In genomic region chr6:32085759-32086458, GRCh38 we compare ENCODE assay signal across 14 cellular contexts. TPM values are rescaled to one million over a fixed set of nuclear protein-coding genes. Genes with fewer than 3 reads are reported as not detected.
A peak's percentile ranks its signal among the peaks of the same experiment; 100 is the strongest.
DNase-seq lines count a peak whose midpoint lies in the region; ATAC-seq, FAIRE-seq and TF ChIP-seq lines count a peak whose summit lies in the region.
"Had no signal": no experiment of that assay in that cellular context is flagged by ENCODE, and none has a peak within 500 bp of the region (broad histone marks: within the 10 kb centered on the region; RNA-seq: fewer than 3 reads in every experiment).

No MANE protein-coding gene starts in this region.

- no peaks in the 10 kb centered on the region for H3K36me3 ChIP-seq in GM06990 (ENCODE audit: control insufficient read depth, insufficient read depth, low read length)
- no peaks in the 10 kb centered on the region for H3K36me3 ChIP-seq in esophagus squamous epithelium
- no peaks in the 10 kb centered on the region for H3K36me3 ChIP-seq in small intestine (ENCODE audit: control insufficient read depth in 2 of 2, insufficient read depth in 2 of 2, low read length in 2 of 2)
- H3K36me3 ChIP-seq: transverse colon had no signal

- H3K27me3 ChIP-seq in GM06990 (replicated peaks; ENCODE audit: control insufficient read depth, insufficient read depth, low read length) = peaks cover 4% of the 10 kb centered on the region
- H3K27me3 ChIP-seq in esophagus squamous epithelium = peaks cover 0 to 37% (median 0%) of the 10 kb centered on the region in 4 donors
- no peaks in the 10 kb centered on the region for H3K27me3 ChIP-seq in small intestine (ENCODE audit: control insufficient read depth in 2 of 2, insufficient read depth in 2 of 2, low read length in 2 of 2)

- ATAC-seq in GM21381 (IDR thresholded peaks at IDR 0.05; ENCODE audit: unreplicated experiment) = no peak

- DNase-seq in GM06990 (ENCODE audit: extremely low read depth, insufficient read length) (no peak), NB4 (ENCODE audit: low read depth) (peak; percentile 40), esophagus squamous epithelium (lab: John Stamatoyannopoulos, UW) (no peak), small intestine (peak; percentile 77), GM10266 (ENCODE audit: extremely low spot score) (no peak), nucleus accumbens (lab: John Stamatoyannopoulos, UW) (no peak), Ammon's horn (ENCODE audit: low spot score) (no peak)
- DNase-seq: AML-193, NCI-H446 treated with DMSO at 0.1 percent for 48 hours, T-helper 9 cell, transverse colon had no signal

- no peak overlapping the region for H3K4me3 ChIP-seq in GM06990 (replicated peaks; ENCODE audit: low read depth, low read length)
- no peak overlapping the region for H3K4me3 ChIP-seq in NB4 (ENCODE audit: low read depth, low read length)
- no peak overlapping the region for H3K4me3 ChIP-seq in esophagus squamous epithelium
- H3K4me3 ChIP-seq in small intestine (ENCODE audit: low read depth in 1 of 2, low read length in 2 of 2) = no peak overlapping the region
- H3K4me3 ChIP-seq: lung, transverse colon had no signal

- no peak for FAIRE-seq in small intestine (lab: Jason Lieb, UNC)

- H3K4me1 ChIP-seq in esophagus squamous epithelium = peaks cover 15 to 60% (median 31%) of the 10 kb centered on the region in 3 donors
- peaks cover 2 to 3% of the 10 kb centered on the region in 2 donors for H3K4me1 ChIP-seq in small intestine (ENCODE audit: control insufficient read depth in 2 of 2, insufficient read depth in 1 of 2, low read depth in 1 of 2, low read length in 1 of 2)

- no peak for TF ChIP-seq POLR2A in NB4 (IDR thresholded peaks at IDR 0.05; ENCODE audit: extremely low read depth, insufficient read length)
- TF ChIP-seq POLR2A in esophagus squamous epithelium (IDR thresholded peaks at IDR 0.05) = no peak

- H3K27ac ChIP-seq in esophagus squamous epithelium = peak overlapping the region in 3 of 4 donors; percentile 80 to 92 (median 83)
- H3K27ac ChIP-seq in small intestine (ENCODE audit: low read depth in 1 of 2, low read length in 1 of 2) = peak overlapping the region in 1 of 2 donors; percentile 2

- TF ChIP-seq CTCF in GM06990 (IDR thresholded peaks at IDR 0.05; ENCODE audit: insufficient read depth, low read length, poor library complexity, severe bottlenecking) (peak; percentile 16), NB4 (IDR thresholded peaks at IDR 0.05; ENCODE audit: low read depth, low read length) (peak; percentile 26), esophagus squamous epithelium (IDR thresholded peaks at IDR 0.05) (no peak), GM10266 (IDR thresholded peaks at IDR 0.05; ENCODE audit: control insufficient read depth, insufficient read depth, low read depth, missing control alignments) (no peak)

- H3K9me3 ChIP-seq in esophagus squamous epithelium (no peaks in the 10 kb centered on the region), small intestine (ENCODE audit: control insufficient read depth, low read depth) (no peaks in the 10 kb centered on the region)
- H3K9me3 ChIP-seq: transverse colon had no signal

- intact Hi-C loops in esophagus squamous epithelium (cut with DNase I) = no loop called here

- WGBS in esophagus squamous epithelium, 2 donors = 74 to 95% methylated on average over 5 to 8 of the region's 17 CpGs
- WGBS in small intestine, 3 donors = 75 to 79% (median 78%) methylated on average over 17 of the region's 17 CpGs

RNA-seq across cellular contexts. Expression of gene TNXB, which starts 23.2 kb away (rescaled TPM):
- total RNA-seq in esophagus squamous epithelium = 100 to 1,000 TPM in 1 of 4 donors, 10 to 100 TPM in 3; 10.5 to 102 (median 31.0) TPM
- 10 to 100 TPM in 1 of 3 donors, 1 to 10 TPM in 2; 1.8 to 38.7 (median 2.4) TPM for polyA plus RNA-seq in small intestine

RNA-seq across cellular contexts. Expression of gene ATF6B, which starts 42.1 kb away (rescaled TPM):
- 10 to 100 TPM; 27.3 to 45.4 (median 30.0) TPM for total RNA-seq in esophagus squamous epithelium
- polyA plus RNA-seq in small intestine = 10 to 100 TPM; 15.4 to 70.6 (median 21.0) TPM

RNA-seq across cellular contexts. Expression of gene FKBPL, which starts 44.2 kb away (rescaled TPM):
- 10 to 100 TPM in 1 of 4 donors, 1 to 10 TPM in 3; 5.9 to 16.7 (median 6.8) TPM for total RNA-seq in esophagus squamous epithelium
- polyA plus RNA-seq in small intestine = 1 to 10 TPM; 4.6 to 9.7 (median 9.4) TPM

RNA-seq across cellular contexts. Expression of gene CYP21A2, which starts 47.7 kb away (rescaled TPM):
- total RNA-seq in esophagus squamous epithelium = under 1 TPM in 1 of 4 donors, not detected in 3; 0.22 TPM
- 1 to 10 TPM in 1 of 3 donors, under 1 TPM in 2; 0.18 to 3.4 (median 0.81) TPM for polyA plus RNA-seq in small intestine
- total RNA-seq: dermis microvascular lymphatic vessel endothelial cell had no signal

Comparison
In these comparisons a context has a peak if more than half of its experiments do, and no peak if none do; other contexts are left out.
1. DNase-seq: peak in NB4 (single experiment) and small intestine (single experiment); none in GM06990 (single experiment), esophagus squamous epithelium (single experiment), GM10266 (single experiment), nucleus accumbens (0 of 56) and Ammon's horn (single experiment).
2. CTCF ChIP-seq: peak in GM06990 (single experiment) and NB4 (single experiment); none in esophagus squamous epithelium (0 of 6) and GM10266 (single experiment).